Comparison of ENCODE assay signal across 8 cellular contexts in the genomic region with DNA sequence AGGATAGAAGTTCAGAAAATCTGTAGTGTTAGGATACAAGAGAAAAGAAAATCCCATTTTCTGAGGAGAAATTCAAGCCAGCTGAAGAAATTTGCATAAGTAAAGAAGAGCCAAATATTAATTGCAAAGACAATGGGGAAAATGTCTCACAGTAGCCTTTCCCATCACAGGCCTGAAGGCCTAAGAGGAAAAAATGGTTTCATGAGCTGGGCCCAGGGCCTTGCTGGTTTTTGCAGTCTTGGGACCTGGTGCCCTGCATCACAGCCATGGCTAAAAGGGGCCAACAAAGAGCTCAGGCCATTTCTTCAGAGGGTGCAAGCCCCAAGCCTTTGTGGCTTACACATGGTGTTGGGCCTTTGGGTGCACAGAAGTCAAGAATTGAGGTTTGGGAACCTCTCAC.
"Had no signal": no experiment of that assay in that cellular context is flagged by ENCODE, and none has a peak within 500 bp of the region (broad histone marks: within the 10 kb centered on the region; RNA-seq: fewer than 3 reads in every experiment).

No MANE protein-coding gene starts in this region.

- H3K27me3 Mint-ChIP-seq: IgD-negative memory B cell had no signal

- H3K36me3 Mint-ChIP-seq: IgD-negative memory B cell had no signal

- ATAC-seq: HepG2 had no signal

- DNase-seq: IMR-90, KBM-7, KG1 had no signal

- FAIRE-seq: HepG2, HTR-8/SVneo had no signal

- H3K27ac ChIP-seq: HL-60, KMS-11 had no signal

- H3K9ac ChIP-seq: KMS-11 had no signal

- H3K4me2 ChIP-seq: KMS-11 had no signal

- H3K27ac Mint-ChIP-seq: IgD-negative memory B cell had no signal

- H3K4me1 Mint-ChIP-seq: IgD-negative memory B cell had no signal

- H3K4me3 Mint-ChIP-seq: IgD-negative memory B cell had no signal
